Comparison of ENCODE assay signal across 9 cellular contexts in genomic region chr6:169326067-169326799, GRCh38.
A peak's percentile ranks its signal among the peaks of the same experiment; 100 is the strongest.
DNase-seq lines count a peak whose midpoint lies in the region; ATAC-seq, FAIRE-seq and TF ChIP-seq lines count a peak whose summit lies in the region.
"Had no signal": no experiment of that assay in that cellular context is flagged by ENCODE, and none has a peak within 500 bp of the region (broad histone marks: within the 10 kb centered on the region; RNA-seq: fewer than 3 reads in every experiment).

No MANE protein-coding gene starts in this region.

- ATAC-seq in A549 (peak; percentile 62 to 78; a peak in 4 of 6 replicates), gastroesophageal sphincter (no peak), HG02571 (IDR thresholded peaks at IDR 0.05; ENCODE audit: unreplicated experiment) (no peak)
- no peak for ATAC-seq in naive thymus-derived CD4-positive, alpha-beta T cell

- intact Hi-C loops in naive thymus-derived CD4-positive, alpha-beta T cell (cut with micrococcal nuclease), result no loop called here

- no peak overlapping the region for H3K4me2 ChIP-seq in A549

- H3K9me3 Mint-ChIP-seq in glutamatergic neuron (ENCODE audit: unreplicated experiment), result no peaks in the 10 kb centered on the region
- H3K9me3 Mint-ChIP-seq in naive thymus-derived CD4-positive, alpha-beta T cell, result peaks cover 0 to 5% (median 0%) of the 10 kb centered on the region in 11 donors
- H3K9me3 Mint-ChIP-seq: activated T-helper 2 cell treated with anti-CD3 and anti-CD28 coated beads, Interferon-gamma antibody, Interleukin-2, Interleukin-4, amounts not matched to agents 10 μg/mL and 5 μg/mL and 100 μg/mL, durations not matched to agents 14 hours and 24 hours and 36 hours had no signal

- H3K27me3 Mint-ChIP-seq in glutamatergic neuron (ENCODE audit: unreplicated experiment), result peaks cover 10% of the 10 kb centered on the region
- H3K27me3 Mint-ChIP-seq in naive thymus-derived CD4-positive, alpha-beta T cell, result peaks cover 4 to 52% (median 37%) of the 10 kb centered on the region in 5 donors

- POLR2A ChIA-PET in A549 (lab: Yijun Ruan, JAX), result no interaction called here
- POLR2A ChIA-PET in naive thymus-derived CD4-positive, alpha-beta T cell (lab: Charles Lee), result interaction anchor here (0.5 kb wide), 1 partner anchor 31 kb away, joined by 3 read pairs; no protein-coding TSS in a partner anchor

- H3K9me3 ChIP-seq in A549 (no peaks in the 10 kb centered on the region), gastroesophageal sphincter (no peaks in the 10 kb centered on the region)
- no peaks in the 10 kb centered on the region for H3K9me3 ChIP-seq in naive thymus-derived CD4-positive, alpha-beta T cell (ENCODE audit: control insufficient read depth in 2 of 3, low read length in 3 of 3)

- H3K27me3 ChIP-seq in naive thymus-derived CD4-positive, alpha-beta T cell (ENCODE audit: control insufficient read depth in 2 of 2, insufficient read depth in 2 of 2, low read length in 2 of 2), result no peaks in the 10 kb centered on the region
- no peaks in the 10 kb centered on the region for H3K27me3 ChIP-seq in gastroesophageal sphincter

- TF ChIP-seq EP300 in A549 (IDR thresholded peaks at IDR 0.05), result no peak
- TF ChIP-seq EP300 in gastroesophageal sphincter (IDR thresholded peaks at IDR 0.05), result no peak

- H3K4me1 ChIP-seq in A549 (no peaks in the 10 kb centered on the region), gastroesophageal sphincter (peaks cover 0 to 15% (median 0%) of the 10 kb centered on the region in 3 donors)
- no peaks in the 10 kb centered on the region for H3K4me1 ChIP-seq in naive thymus-derived CD4-positive, alpha-beta T cell (ENCODE audit: control insufficient read depth in 2 of 2, insufficient read depth in 2 of 2, low read length in 2 of 2)

- H3K27ac Mint-ChIP-seq in glutamatergic neuron (ENCODE audit: unreplicated experiment), result no peak overlapping the region
- H3K27ac Mint-ChIP-seq in naive thymus-derived CD4-positive, alpha-beta T cell, result no peak overlapping the region
- H3K27ac Mint-ChIP-seq: activated T-helper 2 cell treated with anti-CD3 and anti-CD28 coated beads, Interferon-gamma antibody, Interleukin-2, Interleukin-4, amounts not matched to agents 10 μg/mL and 5 μg/mL and 100 μg/mL, durations not matched to agents 14 hours and 24 hours and 36 hours had no signal

- no peaks in the 10 kb centered on the region for H3K4me1 Mint-ChIP-seq in glutamatergic neuron (ENCODE audit: low read depth, unreplicated experiment)
- H3K4me1 Mint-ChIP-seq in naive thymus-derived CD4-positive, alpha-beta T cell, result peaks cover 0 to 2% (median 0%) of the 10 kb centered on the region in 7 donors

- no peaks in the 10 kb centered on the region for H3K36me3 ChIP-seq in naive thymus-derived CD4-positive, alpha-beta T cell (ENCODE audit: control insufficient read depth in 2 of 3, insufficient read depth in 3 of 3, low read length in 3 of 3)
- H3K36me3 ChIP-seq in gastroesophageal sphincter, result no peaks in the 10 kb centered on the region

- peak; percentile 66 to 68 for TF ChIP-seq RAD21 in A549 (conservative IDR thresholded peaks at IDR 0.05 in 1 of 2, IDR thresholded peaks at IDR 0.05 in 1 of 2)

- CTCF ChIA-PET in A549 (lab: Yijun Ruan, JAX), result interaction anchor here (0.9 to 1.2 kb wide), 5 partner anchors 9 to 369 kb away, joined by 3 read pairs; no protein-coding TSS in a partner anchor
- CTCF ChIA-PET in naive thymus-derived CD4-positive, alpha-beta T cell (lab: Charles Lee), result no interaction called here

- peak overlapping the region in 1 of 2 experiments; percentile 38; a peak in 2 of 6 replicates for H3K27ac ChIP-seq in A549
- H3K27ac ChIP-seq in naive thymus-derived CD4-positive, alpha-beta T cell (ENCODE audit: low read depth, low read length), result no peak overlapping the region
- H3K27ac ChIP-seq in gastroesophageal sphincter, result peak overlapping the region in 1 of 4 donors; percentile 20

- H3K36me3 Mint-ChIP-seq in glutamatergic neuron (ENCODE audit: unreplicated experiment), result peaks cover 7% of the 10 kb centered on the region
- no peaks in the 10 kb centered on the region for H3K36me3 Mint-ChIP-seq in naive thymus-derived CD4-positive, alpha-beta T cell

- in situ Hi-C loops in SK-MEL-5 (cut with HindIII; ENCODE audit: low pct_unique_long_range_greater_than_20kb, low sequenced_read_pairs), result no loop called here

- TF ChIP-seq POLR2A in A549 (IDR thresholded peaks at IDR 0.05; ENCODE audit: low read length) (no peak), gastroesophageal sphincter (IDR thresholded peaks at IDR 0.05) (no peak)

- no peak overlapping the region for H3K4me3 Mint-ChIP-seq in glutamatergic neuron (ENCODE audit: unreplicated experiment)
- no peak overlapping the region for H3K4me3 Mint-ChIP-seq in naive thymus-derived CD4-positive, alpha-beta T cell

- FAIRE-seq in A549 (lab: Jason Lieb, UNC), result no peak

- 65% methylated on average over 19 of the region's 27 CpGs for WGBS in A549 (ENCODE audit: missing lambda C conversion rate)
- 80 to 88% methylated on average over 9 to 14 of the region's 27 CpGs for WGBS in gastroesophageal sphincter (ENCODE audit: low coverage in 1 of 2), 2 donors

- no peak overlapping the region for H3K4me3 ChIP-seq in A549
- H3K4me3 ChIP-seq in naive thymus-derived CD4-positive, alpha-beta T cell (ENCODE audit: low read length), result no peak overlapping the region
- no peak overlapping the region for H3K4me3 ChIP-seq in gastroesophageal sphincter

- peak; percentile 32; the same call in 1 of the 3 replicates for TF ChIP-seq CTCF in A549 (IDR thresholded peaks at IDR 0.05)
- TF ChIP-seq CTCF in glutamatergic neuron (IDR thresholded peaks at IDR 0.05; ENCODE audit: partially characterized antibody, unreplicated experiment), result no peak
- TF ChIP-seq CTCF in gastroesophageal sphincter (IDR thresholded peaks at IDR 0.05), result peak in 2 of 4 experiments; percentile 7 to 30

- DNase-seq in A549 (ENCODE audit: low read depth in 1 of 2, low spot score in 1 of 2), result peak in 1 of 2 experiments; percentile 39
- peak; percentile 54 for DNase-seq in HCEC 1CT
- peak; percentile 57 for DNase-seq in SK-MEL-5 (ENCODE audit: low read depth, low spot score)
- peak; percentile 41 for DNase-seq in glutamatergic neuron
- no peak for DNase-seq in naive thymus-derived CD4-positive, alpha-beta T cell
- no peak for DNase-seq in SKM-1 (lab: John Stamatoyannopoulos, UW; ENCODE audit: unreplicated experiment)

TF ChIP-seq in A549, 52 proteins besides CTCF, POLR2A, EP300 and RAD21:
- TF ChIP-seq JUNB (IDR thresholded peaks at IDR 0.05), result no peak
- peak; percentile 45; the same call in 2 of the 3 replicates for TF ChIP-seq SMC3 (IDR thresholded peaks at IDR 0.05)

Comparison
In these comparisons a context has a peak if more than half of its experiments do, and no peak if none do; other contexts are left out.
1. ATAC-seq: peak in A549 (2 of 2); none in naive thymus-derived CD4-positive, alpha-beta T cell (single experiment), gastroesophageal sphincter (single experiment) and HG02571 (single experiment).
2. DNase-seq: peak in HCEC 1CT (single experiment), SK-MEL-5 (single experiment) and glutamatergic neuron (single experiment); none in naive thymus-derived CD4-positive, alpha-beta T cell (0 of 9) and SKM-1 (single experiment).